In the genomic region with DNA sequence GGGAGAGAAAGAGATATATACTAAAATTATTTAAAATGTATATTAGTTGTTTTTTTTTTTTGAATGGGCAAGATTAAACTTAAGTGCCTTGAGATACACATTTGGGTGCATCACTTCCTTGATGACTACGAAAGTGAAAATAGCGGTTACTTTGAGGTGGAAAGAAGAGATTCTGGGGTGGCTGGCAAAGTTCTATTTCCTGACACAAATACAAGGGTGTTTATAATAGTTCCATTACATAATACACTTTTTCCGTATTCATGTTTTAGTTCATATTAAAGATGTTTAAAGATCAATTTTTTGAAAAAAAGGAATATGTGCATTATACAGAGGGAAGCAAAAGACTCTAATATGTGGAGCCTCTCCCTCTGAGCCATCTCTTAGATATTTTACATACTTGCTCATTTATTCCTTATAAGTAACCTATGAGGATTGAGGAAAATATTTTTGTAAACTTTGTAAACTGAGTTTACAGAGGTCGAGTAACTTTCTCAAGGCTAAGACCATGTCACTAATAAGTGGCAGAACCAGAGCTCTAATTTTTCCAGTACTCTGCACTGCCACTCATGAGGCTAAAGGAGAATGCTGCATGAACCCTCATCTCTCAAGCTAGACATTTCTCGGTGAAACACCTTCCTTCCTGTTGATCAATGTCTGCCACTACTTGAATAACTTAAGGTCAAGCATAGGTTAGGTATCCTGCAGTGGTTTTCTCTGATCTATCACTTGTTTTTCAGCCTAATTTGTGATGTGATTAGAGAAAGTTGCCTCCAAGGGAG, we compare ENCODE assay signal across 8 cellular contexts. TPM values are rescaled to one million over a fixed set of nuclear protein-coding genes. Genes with fewer than 3 reads are reported as not detected.
DNase-seq lines count a peak whose midpoint lies in the region; ATAC-seq and TF ChIP-seq lines count a peak whose summit lies in the region.

No MANE protein-coding gene starts in this region.

- H3K4me3 ChIP-seq in thymus (ENCODE audit: low read length) = no peak overlapping the region

- intact Hi-C loops in CD14-positive monocyte (cut with micrococcal nuclease) = no loop called here

- peaks cover 13% of the 10 kb centered on the region for H3K36me3 Mint-ChIP-seq in activated naive CD4-positive, alpha-beta T cell treated with anti-CD3 and anti-CD28 coated beads, Interleukin-2, amount 50 U/mL, for 24 hours
- peaks cover 15% of the 10 kb centered on the region for H3K36me3 Mint-ChIP-seq in T-helper 1 cell treated with Interleukin-12 subunit alpha and Interleukin-12 subunit beta and Interleukin-4 antibody, amounts not matched to agents 30 μg/mL and 1 μg/mL, for 36 hours (ENCODE audit: low read depth)
- no peaks in the 10 kb centered on the region for H3K36me3 Mint-ChIP-seq in CD14-positive monocyte

- H3K36me3 ChIP-seq in thymus (ENCODE audit: control insufficient read depth, insufficient read depth) = no peaks in the 10 kb centered on the region

- no peak for DNase-seq in activated naive CD4-positive, alpha-beta T cell treated with anti-CD3 and anti-CD28 coated beads, Interleukin-2, amount 50 U/mL, for 16 hours
- no peak for DNase-seq in HK-2 (ENCODE audit: unreplicated experiment)
- no peak for DNase-seq in CD14-positive monocyte (ENCODE audit: low spot score)
- DNase-seq in NCI-H69 (lab: John Stamatoyannopoulos, UW) = no peak

- H3K27ac Mint-ChIP-seq in activated naive CD4-positive, alpha-beta T cell treated with anti-CD3 and anti-CD28 coated beads, Interleukin-2, amount 50 U/mL, for 24 hours = peak overlapping the region; percentile 84
- H3K27ac Mint-ChIP-seq in T-helper 1 cell treated with Interleukin-12 subunit alpha and Interleukin-12 subunit beta and Interleukin-4 antibody, amounts not matched to agents 30 μg/mL and 1 μg/mL, for 36 hours = peak overlapping the region; percentile 80
- H3K27ac Mint-ChIP-seq in CD14-positive monocyte = no peak overlapping the region

- peak overlapping the region; percentile 68 for H3K4me3 Mint-ChIP-seq in activated naive CD4-positive, alpha-beta T cell treated with anti-CD3 and anti-CD28 coated beads, Interleukin-2, amount 50 U/mL, for 24 hours
- H3K4me3 Mint-ChIP-seq in T-helper 1 cell treated with Interleukin-12 subunit alpha and Interleukin-12 subunit beta and Interleukin-4 antibody, amounts not matched to agents 30 μg/mL and 1 μg/mL, for 36 hours = peak overlapping the region; percentile 65
- no peak overlapping the region for H3K4me3 Mint-ChIP-seq in CD14-positive monocyte

- ATAC-seq in HG02884 (IDR thresholded peaks at IDR 0.05; ENCODE audit: unreplicated experiment) = peak; percentile 98

- peaks cover 13% of the 10 kb centered on the region for H3K9me3 Mint-ChIP-seq in activated naive CD4-positive, alpha-beta T cell treated with anti-CD3 and anti-CD28 coated beads, Interleukin-2, amount 50 U/mL, for 24 hours
- H3K9me3 Mint-ChIP-seq in T-helper 1 cell treated with Interleukin-12 subunit alpha and Interleukin-12 subunit beta and Interleukin-4 antibody, amounts not matched to agents 30 μg/mL and 1 μg/mL, for 36 hours = peaks cover 27% of the 10 kb centered on the region
- peaks cover 0 to 10% (median 4%) of the 10 kb centered on the region in 7 donors for H3K9me3 Mint-ChIP-seq in CD14-positive monocyte

- 37% methylated on average over 5 of the region's 5 CpGs for WGBS in thymus

- peaks cover 90% of the 10 kb centered on the region for H3K4me1 Mint-ChIP-seq in activated naive CD4-positive, alpha-beta T cell treated with anti-CD3 and anti-CD28 coated beads, Interleukin-2, amount 50 U/mL, for 24 hours
- H3K4me1 Mint-ChIP-seq in T-helper 1 cell treated with Interleukin-12 subunit alpha and Interleukin-12 subunit beta and Interleukin-4 antibody, amounts not matched to agents 30 μg/mL and 1 μg/mL, for 36 hours (ENCODE audit: low read depth) = peaks cover 48% of the 10 kb centered on the region
- H3K4me1 Mint-ChIP-seq in CD14-positive monocyte = no peaks in the 10 kb centered on the region

- TF ChIP-seq CTCF in CD14-positive monocyte (IDR thresholded peaks at IDR 0.05) = no peak

- peak overlapping the region; percentile 85 for H3K27ac ChIP-seq in thymus (ENCODE audit: low read depth)

- H3K27me3 ChIP-seq in thymus (ENCODE audit: control insufficient read depth, insufficient read depth) = no peaks in the 10 kb centered on the region

- peaks cover 15% of the 10 kb centered on the region for H3K4me1 ChIP-seq in thymus (ENCODE audit: control insufficient read depth, insufficient read depth, low read length)

- no peaks in the 10 kb centered on the region for H3K9me3 ChIP-seq in thymus (ENCODE audit: control insufficient read depth)

- no peaks in the 10 kb centered on the region for H3K27me3 Mint-ChIP-seq in activated naive CD4-positive, alpha-beta T cell treated with anti-CD3 and anti-CD28 coated beads, Interleukin-2, amount 50 U/mL, for 24 hours
- no peaks in the 10 kb centered on the region for H3K27me3 Mint-ChIP-seq in T-helper 1 cell treated with Interleukin-12 subunit alpha and Interleukin-12 subunit beta and Interleukin-4 antibody, amounts not matched to agents 30 μg/mL and 1 μg/mL, for 36 hours (ENCODE audit: low read depth)
- peaks cover 0 to 4% (median 4%) of the 10 kb centered on the region in 3 donors for H3K27me3 Mint-ChIP-seq in CD14-positive monocyte (ENCODE audit: low read depth in 3 of 3)

RNA-seq across cellular contexts. Expression of gene DDIAS, which starts 58.7 kb away (rescaled TPM):
- 2.3 TPM for polyA plus RNA-seq in thymus
- 10 to 100 TPM; 13.5 to 14.1 TPM for polyA plus RNA-seq in CD14-positive monocyte

RNA-seq across cellular contexts. Expression of gene PRCP, which starts 60.0 kb away (rescaled TPM):
- polyA plus RNA-seq in thymus (38.4 TPM), CD14-positive monocyte (100 to 1,000 TPM; 186 to 228 TPM)

Comparison
In these comparisons a context has a peak if more than half of its experiments do, and no peak if none do; other contexts are left out.
1. H3K27ac Mint-ChIP-seq: peak in activated naive CD4-positive, alpha-beta T cell treated with anti-CD3 and anti-CD28 coated beads, Interleukin-2, amount 50 U/mL, for 24 hours (single experiment) and T-helper 1 cell treated with Interleukin-12 subunit alpha and Interleukin-12 subunit beta and Interleukin-4 antibody, amounts not matched to agents 30 μg/mL and 1 μg/mL, for 36 hours (single experiment); none in CD14-positive monocyte (0 of 7).
2. H3K4me3 Mint-ChIP-seq: peak in activated naive CD4-positive, alpha-beta T cell treated with anti-CD3 and anti-CD28 coated beads, Interleukin-2, amount 50 U/mL, for 24 hours (single experiment) and T-helper 1 cell treated with Interleukin-12 subunit alpha and Interleukin-12 subunit beta and Interleukin-4 antibody, amounts not matched to agents 30 μg/mL and 1 μg/mL, for 36 hours (single experiment); none in CD14-positive monocyte (0 of 2).